In the genomic region with DNA sequence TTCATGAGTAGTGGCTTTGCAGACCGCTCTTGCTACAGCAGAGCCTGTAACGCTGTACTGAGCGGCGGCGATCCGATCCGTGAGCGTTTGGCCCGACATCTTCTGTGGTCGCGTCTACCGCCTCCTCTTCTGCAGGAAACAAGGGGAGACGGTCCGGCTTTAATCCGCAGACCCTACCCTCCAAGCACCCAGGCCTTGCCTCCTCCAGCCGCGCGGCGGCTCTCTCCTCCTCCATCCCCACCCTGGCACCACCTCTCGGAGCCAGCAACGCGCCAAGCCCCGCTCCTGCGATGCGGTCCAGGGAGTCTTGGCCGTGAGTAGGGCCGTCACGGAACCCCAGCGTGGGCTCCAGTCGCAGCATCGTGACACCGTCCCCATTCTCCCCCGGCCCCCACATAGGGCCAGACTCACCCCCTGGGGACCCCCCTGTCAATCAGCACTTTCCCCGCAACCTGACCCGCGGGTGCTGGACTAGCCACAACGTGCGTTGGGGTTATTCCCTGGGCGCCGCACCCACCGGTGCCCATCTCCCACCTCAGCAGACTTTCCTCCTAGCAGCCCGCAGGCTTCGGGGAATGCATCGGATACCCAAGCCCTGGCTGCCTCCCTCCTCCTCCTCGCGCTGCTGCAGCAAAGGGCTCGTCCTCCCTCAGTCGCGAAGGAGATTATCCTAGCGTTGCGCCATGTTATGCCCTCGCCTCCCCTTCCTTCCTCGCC, we compare ENCODE assay signal across 10 cellular contexts. TPM values are rescaled to one million over a fixed set of nuclear protein-coding genes. Genes with fewer than 3 reads are reported as not detected.
DNase-seq lines count a peak whose midpoint lies in the region; ATAC-seq and TF ChIP-seq lines count a peak whose summit lies in the region.
"Had no signal": no experiment of that assay in that cellular context is flagged by ENCODE, and none has a peak within 500 bp of the region (broad histone marks: within the 10 kb centered on the region; RNA-seq: fewer than 3 reads in every experiment).

No MANE protein-coding gene starts in this region.

- H3K4me1 ChIP-seq in suprapubic skin: peaks cover 18% of the 10 kb centered on the region

- H3K27ac ChIP-seq in suprapubic skin: no peak overlapping the region

- TF ChIP-seq CTCF in astrocyte of the cerebellum (IDR thresholded peaks at IDR 0.05; ENCODE audit: low read depth, low read length, missing control alignments) (no peak), suprapubic skin (IDR thresholded peaks at IDR 0.05) (no peak)

- H3K4me3 ChIP-seq in astrocyte of the cerebellum (ENCODE audit: low read depth, low read length) (peak overlapping the region; percentile 56), suprapubic skin (peak overlapping the region; percentile 56)

- TF ChIP-seq EP300 in suprapubic skin (IDR thresholded peaks at IDR 0.05): no peak

- 7% methylated on average over 23 of the region's 53 CpGs for WGBS in suprapubic skin

- DNase-seq in NCI-H1417 (lab: John Stamatoyannopoulos, UW) (peak in 2 of 3 experiments; percentile 84 to 86), NCI-H1417 treated with DMSO at 0.1 percent for 48 hours (lab: John Stamatoyannopoulos, UW) (no peak), astrocyte of the cerebellum (ENCODE audit: low read depth) (peak; percentile 2), iPS-NIHi11 (ENCODE audit: low spot score) (peak; percentile 41), suprapubic skin (ENCODE audit: low spot score in 2 of 2) (no peak), T-cell (no peak), NCI-H1105 (lab: John Stamatoyannopoulos, UW) (no peak)

- H3K4me1 Mint-ChIP-seq in T-cell: peaks cover 0 to 5% (median 0%) of the 10 kb centered on the region in 3 donors

- peaks cover 35 to 40% of the 10 kb centered on the region in 2 donors for H3K27me3 Mint-ChIP-seq in T-cell

- no peak for TF ChIP-seq POLR2A in suprapubic skin (IDR thresholded peaks at IDR 0.05)

- in situ Hi-C loops in astrocyte of the cerebellum (cut with HindIII; ENCODE audit: low sequenced_read_pairs): no loop called here

- no peaks in the 10 kb centered on the region for H3K36me3 Mint-ChIP-seq in T-cell

- no peaks in the 10 kb centered on the region for H3K36me3 ChIP-seq in suprapubic skin

- H3K9me3 ChIP-seq in suprapubic skin: peaks cover 3% of the 10 kb centered on the region

- H3K27ac Mint-ChIP-seq in T-cell: no peak overlapping the region

- CTCF ChIA-PET in T-cell (lab: Charles Lee): no interaction called here

- H3K9me3 Mint-ChIP-seq in T-cell: peaks cover 0 to 11% (median 0%) of the 10 kb centered on the region in 3 donors

- H3K4me3 Mint-ChIP-seq in T-cell: no peak overlapping the region

- POLR2A ChIA-PET in T-cell (lab: Charles Lee): no interaction called here

- peaks cover 54% of the 10 kb centered on the region for H3K27me3 ChIP-seq in suprapubic skin

- ATAC-seq in GM18861 (IDR thresholded peaks at IDR 0.05; ENCODE audit: unreplicated experiment) (no peak), T-cell (replicated peaks in 1 of 4) (no peak)

RNA-seq across cellular contexts. Expression of a gene that starts 0.9 kb away (rescaled TPM):
- total RNA-seq in suprapubic skin (not detected), T-cell (not detected)
- total RNA-seq: mononuclear cell, RPMI7951 had no signal

Comparison
In these comparisons a context has a peak if more than half of its experiments do, and no peak if none do; other contexts are left out.
1. DNase-seq: peak in NCI-H1417 (2 of 3), astrocyte of the cerebellum (single experiment) and iPS-NIHi11 (single experiment); none in NCI-H1417 treated with DMSO at 0.1 percent for 48 hours (single experiment), suprapubic skin (0 of 2), T-cell (0 of 34) and NCI-H1105 (single experiment).